In the genomic region with DNA sequence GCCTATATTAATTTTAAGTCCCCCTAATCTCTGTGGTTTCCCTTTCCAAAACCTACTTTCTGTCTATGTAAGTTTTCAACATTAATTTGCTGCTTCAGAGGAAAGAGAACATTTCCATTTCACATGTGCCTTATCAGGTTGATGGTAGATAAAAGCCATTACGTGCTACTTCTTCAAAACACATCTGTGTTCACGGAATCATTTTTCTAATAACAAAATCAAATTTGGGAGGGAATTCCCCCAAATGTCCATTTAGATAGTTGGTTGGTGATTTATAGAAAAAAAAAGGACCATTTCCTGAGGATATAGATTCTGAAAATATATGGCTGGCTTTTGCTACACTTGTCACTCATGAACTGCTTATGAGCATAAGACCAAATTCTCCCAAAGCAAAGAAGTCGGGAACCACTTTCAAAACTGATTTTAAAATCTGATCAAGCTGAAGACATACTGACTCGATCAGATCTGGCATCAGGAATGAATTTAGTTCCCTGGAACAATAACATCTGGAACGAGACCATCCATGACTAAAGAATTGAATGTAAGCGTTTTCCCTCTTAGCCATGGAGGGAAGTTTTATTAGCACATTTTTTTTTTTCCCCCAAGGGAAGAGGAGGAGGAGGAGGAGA, we compare ENCODE assay signal across 24 cellular contexts. TPM values are rescaled to one million over a fixed set of nuclear protein-coding genes. Genes with fewer than 3 reads are reported as not detected.
DNase-seq lines count a peak whose midpoint lies in the region; ATAC-seq, FAIRE-seq and TF ChIP-seq lines count a peak whose summit lies in the region.
"Had no signal": no experiment of that assay in that cellular context is flagged by ENCODE, and none has a peak within 500 bp of the region (broad histone marks: within the 10 kb centered on the region; RNA-seq: fewer than 3 reads in every experiment).

No MANE protein-coding gene starts in this region.

- no peak for ATAC-seq in T-cell (replicated peaks in 1 of 4)
- no peak for ATAC-seq in GM18511 (IDR thresholded peaks at IDR 0.05; ENCODE audit: unreplicated experiment)
- no peak for ATAC-seq in HG03045 (IDR thresholded peaks at IDR 0.05; ENCODE audit: unreplicated experiment)
- ATAC-seq in left lobe of liver = no peak
- ATAC-seq: activated naive CD4-positive, alpha-beta T cell treated with anti-CD3 and anti-CD28 coated beads, Interleukin-2, amount 50 U/mL, for 72 hours; stimulated activated effector memory CD8-positive, alpha-beta T cell treated with anti-CD3 and anti-CD28 coated beads, Interleukin-12 subunit alpha, Interleukin-12 subunit beta, amount 100 ng/mL, for 72 hours had no signal

- no peak for TF ChIP-seq EP300 in sigmoid colon (IDR thresholded peaks at IDR 0.05)

- no peaks in the 10 kb centered on the region for H3K9me3 Mint-ChIP-seq in T-cell
- H3K9me3 Mint-ChIP-seq: activated naive CD4-positive, alpha-beta T cell treated with anti-CD3 and anti-CD28 coated beads, Interleukin-2, amount 50 U/mL, for 72 hours; activated T-helper 1 cell treated with anti-CD3 and anti-CD28 coated beads, Interleukin-12 subunit alpha, Interleukin-12 subunit beta, Interleukin-2, Interleukin-4 antibody, amounts not matched to agents 30 ng/mL and 10 ng/mL and 1 ng/mL, durations not matched to agents 14 hours and 24 hours and 36 hours; memory B cell; naive B cell; stimulated activated effector memory CD8-positive, alpha-beta T cell treated with anti-CD3 and anti-CD28 coated beads, Interleukin-12 subunit alpha, Interleukin-12 subunit beta, amount 100 ng/mL, for 72 hours had no signal

- FAIRE-seq in endothelial cell of umbilical vein (lab: Jason Lieb, UNC) = peak; percentile 18
- FAIRE-seq: RCC 7860 had no signal

- no peak overlapping the region for H3K4me2 ChIP-seq in endothelial cell of umbilical vein (ENCODE audit: insufficient read depth, low read length)

- peaks cover 33% of the 10 kb centered on the region for H3K4me1 ChIP-seq in endothelial cell of umbilical vein (ENCODE audit: control insufficient read depth, extremely low read depth, insufficient read depth, low read length)
- peaks cover 0 to 85% (median 68%) of the 10 kb centered on the region in 4 donors for H3K4me1 ChIP-seq in sigmoid colon
- H3K4me1 ChIP-seq: SJCRH30 had no signal

- H3K27me3 ChIP-seq in endothelial cell of umbilical vein (ENCODE audit: control insufficient read depth in 2 of 2, insufficient read depth in 2 of 2, low read length in 2 of 2) (no peaks in the 10 kb centered on the region), sigmoid colon (no peaks in the 10 kb centered on the region)
- H3K27me3 ChIP-seq: dorsolateral prefrontal cortex, SJCRH30 had no signal

- no peak overlapping the region for H3K9ac ChIP-seq in endothelial cell of umbilical vein (replicated peaks; ENCODE audit: extremely low read depth, insufficient read depth, low read length)

- peaks cover 39% of the 10 kb centered on the region for H3K79me2 ChIP-seq in endothelial cell of umbilical vein (ENCODE audit: control insufficient read depth, insufficient read depth, low read length)

- no peak for TF ChIP-seq CTCF in endothelial cell of umbilical vein (IDR thresholded peaks at IDR 0.05; ENCODE audit: extremely low read depth in 1 of 2, insufficient read depth in 1 of 2, low read depth in 1 of 2, low read length in 2 of 2)
- TF ChIP-seq CTCF in sigmoid colon (IDR thresholded peaks at IDR 0.05) = no peak

- TF ChIP-seq POLR2A in endothelial cell of umbilical vein (IDR thresholded peaks at IDR 0.05; ENCODE audit: low read depth, low read length) (no peak), sigmoid colon (IDR thresholded peaks at IDR 0.05) (no peak)

- H2AFZ ChIP-seq in endothelial cell of umbilical vein (ENCODE audit: low read depth, low read length) = no peak overlapping the region

- H3K4me3 Mint-ChIP-seq in T-cell = no peak overlapping the region
- H3K4me3 Mint-ChIP-seq: activated T-helper 1 cell treated with anti-CD3 and anti-CD28 coated beads, Interleukin-12 subunit alpha, Interleukin-12 subunit beta, Interleukin-2, Interleukin-4 antibody, amounts not matched to agents 30 ng/mL and 10 ng/mL and 1 ng/mL, durations not matched to agents 14 hours and 24 hours and 36 hours; memory B cell; naive B cell; stimulated activated effector memory CD8-positive, alpha-beta T cell treated with anti-CD3 and anti-CD28 coated beads, Interleukin-12 subunit alpha, Interleukin-12 subunit beta, amount 100 ng/mL, for 72 hours had no signal

- intact Hi-C loops in endothelial cell of umbilical vein (cut with micrococcal nuclease) = loop anchor here (10.0 kb wide), 2 partner anchors 366 to 706 kb away; a partner anchor contains a TSS
- intact Hi-C loops in sigmoid colon (cut with DNase I) = loop anchor here (5.0 to 10.0 kb wide), 4 partner anchors 277 to 1067 kb away; no protein-coding TSS in a partner anchor

- H3K9me3 ChIP-seq in endothelial cell of umbilical vein (replicated peaks; ENCODE audit: control insufficient read depth, insufficient read depth, low read length) (no peaks in the 10 kb centered on the region), sigmoid colon (no peaks in the 10 kb centered on the region)
- H3K9me3 ChIP-seq: SJCRH30, spleen had no signal

- H3K36me3 ChIP-seq in endothelial cell of umbilical vein (ENCODE audit: control insufficient read depth in 2 of 2, extremely low read depth in 1 of 2, insufficient read depth in 2 of 2, low read length in 2 of 2) = peaks cover 0 to 7% of the 10 kb centered on the region in 2 experiments
- H3K36me3 ChIP-seq in sigmoid colon = peaks cover 0 to 17% (median 2%) of the 10 kb centered on the region in 4 donors
- H3K36me3 ChIP-seq: SJCRH30 had no signal

- DNase-seq in ELR (ENCODE audit: low read depth) (peak; percentile 26), T-cell (no peak), endothelial cell of umbilical vein (ENCODE audit: low read depth, low spot score) (no peak), sigmoid colon (no peak), GDM1 (lab: John Stamatoyannopoulos, UW) (no peak), left lobe of liver (ENCODE audit: low spot score) (no peak)
- DNase-seq: activated CD4-positive, alpha-beta T cell treated with anti-CD3 and anti-CD28 coated beads, Interleukin-2, amount 50 U/mL, for 4 hours; C1 segment of cervical spinal cord; cerebellar nuclear complex; dorsolateral prefrontal cortex; left colon; naive B cell; NCI-H2171 treated with DMSO at 0.1 percent for 48 hours; NCI-H526; SJCRH30; spleen; stimulated activated CD4-positive, alpha-beta T cell treated with anti-CD3 and anti-CD28 coated beads, Interleukin-2, amount 100 ng/mL, for 48 hours had no signal

- CTCF ChIA-PET in T-cell (lab: Charles Lee) (no interaction called here), endothelial cell of umbilical vein (lab: Charles Lee) (no interaction called here)

- POLR2A ChIA-PET in T-cell (lab: Charles Lee) = no interaction called here
- POLR2A ChIA-PET in endothelial cell of umbilical vein (lab: Charles Lee) = no interaction called here

- H3K27ac Mint-ChIP-seq in T-cell = peak overlapping the region; percentile 53 to 59
- H3K27ac Mint-ChIP-seq: activated naive CD4-positive, alpha-beta T cell treated with anti-CD3 and anti-CD28 coated beads, Interleukin-2, amount 50 U/mL, for 72 hours; activated T-helper 1 cell treated with anti-CD3 and anti-CD28 coated beads, Interleukin-12 subunit alpha, Interleukin-12 subunit beta, Interleukin-2, Interleukin-4 antibody, amounts not matched to agents 30 ng/mL and 10 ng/mL and 1 ng/mL, durations not matched to agents 14 hours and 24 hours and 36 hours; memory B cell; stimulated activated effector memory CD8-positive, alpha-beta T cell treated with anti-CD3 and anti-CD28 coated beads, Interleukin-12 subunit alpha, Interleukin-12 subunit beta, amount 100 ng/mL, for 72 hours had no signal

- BruUV-seq in endothelial cell of umbilical vein (replicated peaks; lab: Mats Ljungman, UMichigan) = no TSS peak

- H3K9me1 ChIP-seq in endothelial cell of umbilical vein (replicated peaks; ENCODE audit: control insufficient read depth, extremely low read depth, insufficient read depth, low read length) = no peaks in the 10 kb centered on the region

- no peaks in the 10 kb centered on the region for H4K20me1 ChIP-seq in endothelial cell of umbilical vein (replicated peaks; ENCODE audit: control insufficient read depth, extremely low read depth, insufficient read depth, low read length)

- H3K27me3 Mint-ChIP-seq in T-cell = no peaks in the 10 kb centered on the region
- H3K27me3 Mint-ChIP-seq: memory B cell had no signal

- H3K27ac ChIP-seq in endothelial cell of umbilical vein (ENCODE audit: insufficient read depth, low read depth, low read length) (no peak overlapping the region), sigmoid colon (peak overlapping the region; percentile 98 to 99 (median 98))
- H3K27ac ChIP-seq: SJCRH30, spleen had no signal

- no peak overlapping the region for H3K4me3 ChIP-seq in endothelial cell of umbilical vein (replicated peaks in 1 of 3; ENCODE audit: insufficient read depth in 1 of 3, low read depth in 1 of 3, low read length in 3 of 3)
- no peak overlapping the region for H3K4me3 ChIP-seq in sigmoid colon
- H3K4me3 ChIP-seq: dorsolateral prefrontal cortex, SJCRH30, spleen had no signal

- peaks cover 24% of the 10 kb centered on the region for H3K36me3 Mint-ChIP-seq in T-cell
- H3K36me3 Mint-ChIP-seq: naive B cell had no signal

- peaks cover 17 to 55% (median 35%) of the 10 kb centered on the region in 3 donors for H3K4me1 Mint-ChIP-seq in T-cell

- 69 to 84% methylated on average over 6 of the region's 6 CpGs for WGBS in sigmoid colon, 2 donors

- dilution Hi-C loops in endothelial cell of umbilical vein (cut with MboI; ENCODE audit: extremely low pct_ligation_motif_present, low sequenced_read_pairs) = no loop called here

RNA-seq across cellular contexts. Expression of a gene that starts 8.2 kb away (rescaled TPM):
- total RNA-seq in T-cell (10 to 100 TPM; 32.8 to 44.1 (median 36.5) TPM), endothelial cell of umbilical vein (18.3 and 21.9 TPM in 2 replicates), sigmoid colon (10 to 100 TPM; 24.3 to 33.8 (median 25.4) TPM), left lobe of liver (25.4 TPM)
- polyA plus RNA-seq in endothelial cell of umbilical vein (10.0 and 13.9 TPM in 2 replicates), sigmoid colon (10 to 100 TPM; 22.7 to 31.8 (median 29.4) TPM)
- 13.9 and 14.1 TPM in 2 replicates for polyA plus RNA-seq in endothelial cell of umbilical vein (2011; cell fraction: cytosol; rRNA removed)
- 37.1 and 46.1 TPM in 2 replicates for polyA plus RNA-seq in endothelial cell of umbilical vein (2011; cell fraction: nucleus; rRNA removed)
- polyA plus RNA-seq in endothelial cell of umbilical vein (2012) = 15.8 and 20.0 TPM in 2 replicates
- 27.0 and 27.8 TPM in 2 replicates for polyA minus RNA-seq in endothelial cell of umbilical vein
- polyA minus RNA-seq in endothelial cell of umbilical vein (2011; cell fraction: cytosol; rRNA and poly(A)+ RNA removed) = 19.0 TPM
- 16.1 and 17.8 TPM in 2 replicates for polyA minus RNA-seq in endothelial cell of umbilical vein (2011; cell fraction: nucleus; rRNA and poly(A)+ RNA removed)

RNA-seq across cellular contexts. Expression of a gene that starts 9.8 kb away (rescaled TPM):
- 10 to 100 TPM; 26.5 to 31.3 (median 28.2) TPM for total RNA-seq in T-cell
- total RNA-seq in endothelial cell of umbilical vein = 10.2 and 11.4 TPM in 2 replicates
- polyA plus RNA-seq in endothelial cell of umbilical vein = 3.7 and 4.2 TPM in 2 replicates
- polyA plus RNA-seq in endothelial cell of umbilical vein (2011; cell fraction: cytosol; rRNA removed) = 4.4 and 4.6 TPM in 2 replicates
- polyA plus RNA-seq in endothelial cell of umbilical vein (2011; cell fraction: nucleus; rRNA removed) = 5.1 TPM in 2 replicates
- 6.3 and 7.3 TPM in 2 replicates for polyA plus RNA-seq in endothelial cell of umbilical vein (2012)
- 5.9 and 6.0 TPM in 2 replicates for polyA minus RNA-seq in endothelial cell of umbilical vein
- 6.5 TPM for polyA minus RNA-seq in endothelial cell of umbilical vein (2011; cell fraction: cytosol; rRNA and poly(A)+ RNA removed)
- 4.7 and 6.0 TPM in 2 replicates for polyA minus RNA-seq in endothelial cell of umbilical vein (2011; cell fraction: nucleus; rRNA and poly(A)+ RNA removed)
- 10 to 100 TPM; 23.0 to 29.4 (median 27.9) TPM for total RNA-seq in sigmoid colon
- polyA plus RNA-seq in sigmoid colon = 1 to 10 TPM; 7.8 to 9.8 (median 8.8) TPM
- 12.1 TPM for total RNA-seq in left lobe of liver
